26 cellular contexts compared by ENCODE assay signal in the genomic region with DNA sequence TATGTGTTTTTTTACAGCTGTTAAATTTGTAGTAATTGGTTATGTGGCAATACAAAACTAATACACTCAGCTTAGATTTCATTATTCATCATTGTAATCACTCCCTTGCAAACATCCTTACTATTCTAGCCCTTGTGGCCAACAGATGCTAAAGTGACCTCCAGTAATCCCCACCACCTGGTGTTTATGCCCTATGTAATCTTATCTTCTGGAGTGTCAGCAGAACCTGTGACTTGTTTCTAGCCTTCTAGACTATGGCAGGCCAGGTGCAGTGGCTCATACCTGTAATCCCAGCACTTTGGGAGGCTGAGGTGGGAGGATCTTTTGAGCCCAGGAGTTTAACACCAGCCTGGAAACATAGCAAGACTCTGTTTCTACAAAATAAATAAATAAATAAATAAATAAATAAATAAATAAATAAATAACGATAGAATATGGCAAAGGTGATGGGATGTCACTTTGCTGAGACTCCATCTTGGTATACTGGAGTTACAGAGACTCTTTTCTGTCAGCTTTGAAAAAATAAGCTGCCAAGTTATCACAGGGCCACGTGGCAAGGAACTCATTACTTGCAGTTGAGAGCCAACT. TPM values are rescaled to one million over a fixed set of nuclear protein-coding genes. Genes with fewer than 3 reads are reported as not detected.
DNase-seq lines count a peak whose midpoint lies in the region; ATAC-seq, FAIRE-seq and TF ChIP-seq lines count a peak whose summit lies in the region.
"Had no signal": no experiment of that assay in that cellular context is flagged by ENCODE, and none has a peak within 500 bp of the region (broad histone marks: within the 10 kb centered on the region; RNA-seq: fewer than 3 reads in every experiment).

No MANE protein-coding gene starts in this region.

- H3K27ac ChIP-seq in A549 (no peak overlapping the region), body of pancreas (no peak overlapping the region)
- H3K27ac ChIP-seq: ovary, transverse colon had no signal

- H3K9me3 ChIP-seq in A549, result no peaks in the 10 kb centered on the region
- H3K9me3 ChIP-seq in body of pancreas, result no peaks in the 10 kb centered on the region
- no peaks in the 10 kb centered on the region for H3K9me3 ChIP-seq in MG63
- H3K9me3 ChIP-seq: ovary, transverse colon had no signal

- POLR2A ChIA-PET in A549 (lab: Yijun Ruan, JAX), result no interaction called here

- CTCF ChIA-PET in A549 (lab: Yijun Ruan, JAX), result no interaction called here

- H3K4me1 Mint-ChIP-seq in effector memory CD8-positive, alpha-beta T cell (ENCODE audit: low read depth in 2 of 2), result no peaks in the 10 kb centered on the region
- H3K4me1 Mint-ChIP-seq: activated naive CD4-positive, alpha-beta T cell treated with anti-CD3 and anti-CD28 coated beads, Interleukin-2, amount 10 ng/mL, durations not matched to agents 7 days and 5 days had no signal

- no peak for TF ChIP-seq EP300 in A549 (IDR thresholded peaks at IDR 0.05)

- 2% methylated on average over 2 of the region's 2 CpGs for WGBS in A549 (ENCODE audit: missing lambda C conversion rate)
- WGBS in body of pancreas, 2 donors, result 43 to 46% methylated on average over 2 of the region's 2 CpGs

- no peak for TF ChIP-seq RAD21 in A549 (conservative IDR thresholded peaks at IDR 0.05 in 1 of 2, IDR thresholded peaks at IDR 0.05 in 1 of 2)

- H3K4me3 Mint-ChIP-seq in effector memory CD8-positive, alpha-beta T cell, result no peak overlapping the region
- H3K4me3 Mint-ChIP-seq: activated naive CD4-positive, alpha-beta T cell treated with anti-CD3 and anti-CD28 coated beads, Interleukin-2, amount 10 ng/mL, durations not matched to agents 7 days and 5 days; activated T-helper 1 cell treated with anti-CD3 and anti-CD28 coated beads, Interleukin-12 subunit alpha, Interleukin-12 subunit beta, Interleukin-2, Interleukin-4 antibody, amounts not matched to agents 30 ng/mL and 10 ng/mL and 1 ng/mL, durations not matched to agents 14 hours and 24 hours and 36 hours had no signal

- DNase-seq in A549 (ENCODE audit: low read depth in 1 of 2, low spot score in 1 of 2) (no peak), HCEC 1CT (peak; percentile 1), NCI-H524 treated with DMSO at 0.1 percent for 48 hours (lab: John Stamatoyannopoulos, UW) (peak; percentile 85), body of pancreas (peak in 2 of 4 donors; percentile 32 to 33), left ventricle myocardium superior (no peak), MG63 (no peak), GDM1 (lab: John Stamatoyannopoulos, UW) (no peak)
- DNase-seq in effector memory CD8-positive, alpha-beta T cell, result no peak
- DNase-seq: ACHN; activated CD4-positive, alpha-beta T cell treated with anti-CD3 and anti-CD28 coated beads, Interleukin-2, amount 50 U/mL, for 48 hours; activated CD8-positive, alpha-beta memory T cell treated with anti-CD3 and anti-CD28 coated beads, Interleukin-2, amount 50 U/mL, for 4 hours; activated naive CD4-positive, alpha-beta T cell treated with anti-CD3 and anti-CD28 coated beads, Interleukin-2, amount 10 ng/mL, durations not matched to agents 7 days and 5 days; effector CD4-positive, alpha-beta T cell; head of caudate nucleus; Kasumi-1; mammary epithelial cell; NCI-H187 treated with DMSO at 0.1 percent for 48 hours; ovary; retina; T-helper 1 cell; transverse colon had no signal

- H3K36me3 ChIP-seq in body of pancreas (replicated peaks in 1 of 2; ENCODE audit: insufficient read depth in 1 of 2, low read depth in 2 of 2) (no peaks in the 10 kb centered on the region), MG63 (no peaks in the 10 kb centered on the region)
- H3K36me3 ChIP-seq: ovary, transverse colon had no signal

- H3K9me3 Mint-ChIP-seq in effector memory CD8-positive, alpha-beta T cell, result no peaks in the 10 kb centered on the region
- H3K9me3 Mint-ChIP-seq: activated naive CD4-positive, alpha-beta T cell treated with anti-CD3 and anti-CD28 coated beads, Interleukin-2, amount 10 ng/mL, durations not matched to agents 7 days and 5 days; activated T-helper 1 cell treated with anti-CD3 and anti-CD28 coated beads, Interleukin-12 subunit alpha, Interleukin-12 subunit beta, Interleukin-2, Interleukin-4 antibody, amounts not matched to agents 30 ng/mL and 10 ng/mL and 1 ng/mL, durations not matched to agents 14 hours and 24 hours and 36 hours had no signal

- H3K27me3 ChIP-seq in body of pancreas (no peaks in the 10 kb centered on the region), MG63 (no peaks in the 10 kb centered on the region)
- H3K27me3 ChIP-seq: ovary, transverse colon had no signal

- no peak for ATAC-seq in A549
- ATAC-seq in body of pancreas, result peak; percentile 52
- ATAC-seq in left ventricle myocardium superior, result no peak
- ATAC-seq in effector memory CD8-positive, alpha-beta T cell (replicated peaks), result no peak
- ATAC-seq: activated CD4-positive, CD25-positive, alpha-beta regulatory T cell treated with anti-CD3 and anti-CD28 coated beads, Interleukin-2, amount 50 U/mL, for 24 hours; GM12878 had no signal

- H3K4me1 ChIP-seq in A549 (no peaks in the 10 kb centered on the region), body of pancreas (no peaks in the 10 kb centered on the region)
- H3K4me1 ChIP-seq: transverse colon had no signal

- no peak overlapping the region for H3K4me2 ChIP-seq in A549

- intact Hi-C loops in body of pancreas (cut with DNase I) (no loop called here), left ventricle myocardium superior (cut with micrococcal nuclease) (no loop called here)

- H3K4me3 ChIP-seq in A549, result no peak overlapping the region
- H3K4me3 ChIP-seq in body of pancreas, result no peak overlapping the region
- H3K4me3 ChIP-seq in MG63, result no peak overlapping the region
- H3K4me3 ChIP-seq: GM12878, ovary, transverse colon had no signal

- H3K27me3 Mint-ChIP-seq in effector memory CD8-positive, alpha-beta T cell, result peaks cover 5 to 15% of the 10 kb centered on the region in 2 donors
- H3K27me3 Mint-ChIP-seq: activated naive CD4-positive, alpha-beta T cell treated with anti-CD3 and anti-CD28 coated beads, Interleukin-2, amount 10 ng/mL, durations not matched to agents 7 days and 5 days had no signal

- no peaks in the 10 kb centered on the region for H3K36me3 Mint-ChIP-seq in effector memory CD8-positive, alpha-beta T cell (ENCODE audit: insufficient read depth)
- H3K36me3 Mint-ChIP-seq: activated naive CD4-positive, alpha-beta T cell treated with anti-CD3 and anti-CD28 coated beads, Interleukin-2, amount 10 ng/mL, durations not matched to agents 7 days and 5 days had no signal

- no peak for TF ChIP-seq CTCF in A549 (IDR thresholded peaks at IDR 0.05)
- no peak for TF ChIP-seq CTCF in body of pancreas (IDR thresholded peaks at IDR 0.05)

- TF ChIP-seq POLR2A in A549 (IDR thresholded peaks at IDR 0.05; ENCODE audit: low read length), result no peak
- TF ChIP-seq POLR2A in body of pancreas (IDR thresholded peaks at IDR 0.05), result no peak

- FAIRE-seq in A549 (lab: Jason Lieb, UNC), result no peak
- FAIRE-seq: bronchial epithelial cell, GM12878, TTC549 had no signal

- H3K27ac Mint-ChIP-seq in effector memory CD8-positive, alpha-beta T cell, result no peak overlapping the region
- H3K27ac Mint-ChIP-seq: activated naive CD4-positive, alpha-beta T cell treated with anti-CD3 and anti-CD28 coated beads, Interleukin-2, amount 10 ng/mL, durations not matched to agents 7 days and 5 days; activated T-helper 1 cell treated with anti-CD3 and anti-CD28 coated beads, Interleukin-12 subunit alpha, Interleukin-12 subunit beta, Interleukin-2, Interleukin-4 antibody, amounts not matched to agents 30 ng/mL and 10 ng/mL and 1 ng/mL, durations not matched to agents 14 hours and 24 hours and 36 hours had no signal

TF ChIP-seq in A549, 52 proteins besides CTCF, POLR2A, EP300 and RAD21:
- TF ChIP-seq ZC3H11A (IDR thresholded peaks at IDR 0.05), result peak; percentile 87
- TF ChIP-seq FOSL2 (IDR thresholded peaks at IDR 0.05), result no peak
- TF ChIP-seq FOSL2 (CRISPR knock-in tag; IDR thresholded peaks at IDR 0.05), result no peak
TF ChIP-seq in A549: peak in this region for 1.

RNA-seq across cellular contexts. Expression of gene TSR2, which starts 12.3 kb away (rescaled TPM):
- polyA plus RNA-seq in A549 (2011; rRNA removed) (22.4 and 26.9 TPM in 2 replicates), A549 (2017; fragmentation: RNase III; extraction: RNeasy Plus Mini Kit Qiagen cat#74134 plus additional on column Dnase treatment) (53.7 to 60.4 TPM (median 57.9 TPM) in 3 replicates)
- polyA plus RNA-seq in A549 (2012; cell fraction: cytosol; rRNA removed), result 28.0 and 35.1 TPM in 2 replicates
- polyA plus RNA-seq in A549 (2012; cell fraction: nucleus; rRNA removed), result 10.5 and 16.7 TPM in 2 replicates
- polyA minus RNA-seq in A549 (2011; rRNA and poly(A)+ RNA removed), result 3.9 and 5.2 TPM in 2 replicates
- total RNA-seq in body of pancreas (10 to 100 TPM; 11.2 to 14.8 TPM), left ventricle myocardium superior (39.7 TPM)
- 14.5 and 16.4 TPM in 2 replicates for total RNA-seq in MG63 (2014; rRNA removed; shearing (Covaris generic); ENCODE audit: low replicate concordance)

Comparison
In these comparisons a context has a peak if more than half of its experiments do, and no peak if none do; other contexts are left out.
1. DNase-seq: peak in HCEC 1CT (single experiment) and NCI-H524 treated with DMSO at 0.1 percent for 48 hours (single experiment); none in A549 (0 of 2), left ventricle myocardium superior (single experiment), MG63 (single experiment), effector memory CD8-positive, alpha-beta T cell (0 of 3) and GDM1 (single experiment).